In genomic region chr5:74367241-74367733, GRCh38 we compare ENCODE assay signal across 25 cellular contexts.
DNase-seq lines count a peak whose midpoint lies in the region; ATAC-seq and TF ChIP-seq lines count a peak whose summit lies in the region.
"Had no signal": no experiment of that assay in that cellular context is flagged by ENCODE, and none has a peak within 500 bp of the region (broad histone marks: within the 10 kb centered on the region; RNA-seq: fewer than 3 reads in every experiment).

No MANE protein-coding gene starts in this region.

- ATAC-seq in left cardiac atrium = peak; percentile 57 to 84
- ATAC-seq in activated CD4-positive, CD25-positive, alpha-beta regulatory T cell treated with anti-CD3 and anti-CD28 coated beads, Interleukin-2, amount 50 U/mL, for 24 hours = no peak
- ATAC-seq: activated T-cell treated with anti-CD3 and anti-CD28 coated beads, Interleukin-2, amount 50 U/mL, for 72 hours; K562; natural killer cell treated with Interleukin-12 subunit alpha and Interleukin-12 subunit beta and Interleukin-15 and Interleukin-18, amount 100 ng/mL, for 72 hours had no signal

- H3K4me1 Mint-ChIP-seq in nephron = peaks cover 58% of the 10 kb centered on the region

- H3K4me1 ChIP-seq in vagina = peaks cover 8% of the 10 kb centered on the region
- H3K4me1 ChIP-seq: adrenal gland, parathyroid adenoma had no signal

- H3K27ac Mint-ChIP-seq in nephron = peak overlapping the region; percentile 69 to 81 (median 74)
- H3K27ac Mint-ChIP-seq: activated naive CD4-positive, alpha-beta T cell treated with anti-CD3 and anti-CD28 coated beads for 36 hours; activated T-cell treated with anti-CD3 and anti-CD28 coated beads, Interleukin-2, amount 50 U/mL, for 72 hours; natural killer cell treated with Interleukin-12 subunit alpha and Interleukin-12 subunit beta and Interleukin-15 and Interleukin-18, amount 100 ng/mL, for 72 hours; stimulated activated naive CD8-positive, alpha-beta T cell treated with anti-CD3 and anti-CD28 coated beads, Interleukin-15, Interleukin-2, amounts not matched to agents 100 ng/mL and 50 ng/mL, for 24 hours had no signal

- TF ChIP-seq CTCF in nephron (IDR thresholded peaks at IDR 0.05; ENCODE audit: unreplicated experiment in 3 of 3) = no peak
- no peak for TF ChIP-seq CTCF in vagina (IDR thresholded peaks at IDR 0.05)

- no peaks in the 10 kb centered on the region for H3K9me3 ChIP-seq in vagina
- H3K9me3 ChIP-seq: adrenal gland had no signal

- intact Hi-C loops in left cardiac atrium (cut with DNase I) (loop anchor here in 1 of 2 donors (10.0 kb wide), 1 partner anchor 278 kb away; the partner anchor contains the start of gene ENC1), vagina (cut with DNase I) (no loop called here)

- peaks cover 3% of the 10 kb centered on the region for H3K27me3 Mint-ChIP-seq in nephron (ENCODE audit: low read depth)

- H3K4me3 ChIP-seq in vagina = no peak overlapping the region
- H3K4me3 ChIP-seq: adrenal gland; BLaER1 treated with 17β-estradiol and CSF1 and Interleukin-3, amounts not matched to agents 10 nM and 100 nM; K562; SK-N-MC; spleen had no signal

- DNase-seq in ecto neural progenitor cell (ENCODE audit: low spot score) (peak; percentile 34), left cardiac atrium (no peak), vagina (ENCODE audit: extremely low spot score in 2 of 2) (peak in 1 of 2 donors; percentile 85), AG08396 (ENCODE audit: low spot score) (no peak), NCI-H2081 treated with DMSO at 0.1 percent for 48 hours (lab: John Stamatoyannopoulos, UW) (no peak)
- DNase-seq: activated CD4-positive, alpha-beta T cell treated with anti-CD3 and anti-CD28 coated beads, Interleukin-2, amount 50 U/mL, for 4 hours; activated CD4-positive, CD25-positive, alpha-beta regulatory T cell; activated naive CD4-positive, alpha-beta T cell treated with anti-CD3 and anti-CD28 coated beads for 36 hours; activated T-cell treated with anti-CD3 and anti-CD28 coated beads, Interleukin-2, amount 50 U/mL, for 72 hours; adrenal gland; effector CD4-positive, alpha-beta T cell; NCI-H1048; NCI-H1694 treated with DMSO at 0.1 percent for 48 hours; NCI-H2171; RPMI8226; spleen; stimulated activated CD4-positive, alpha-beta T cell treated with anti-CD3 and anti-CD28 coated beads, Interleukin-2, amount 100 ng/mL, for 24 hours had no signal

- H3K36me3 Mint-ChIP-seq in nephron (ENCODE audit: low read depth) = no peaks in the 10 kb centered on the region
- H3K36me3 Mint-ChIP-seq: natural killer cell treated with Interleukin-12 subunit alpha and Interleukin-12 subunit beta and Interleukin-15 and Interleukin-18, amount 100 ng/mL, for 72 hours had no signal

- peak overlapping the region; percentile 28 for H3K27ac ChIP-seq in vagina
- H3K27ac ChIP-seq: adrenal gland; BLaER1 treated with 17β-estradiol and CSF1 and Interleukin-3, amounts not matched to agents 10 nM and 100 nM; parathyroid adenoma; SK-N-MC; spleen had no signal

- TF ChIP-seq POLR2A in vagina (IDR thresholded peaks at IDR 0.05) = no peak

- H3K27me3 ChIP-seq in vagina = no peaks in the 10 kb centered on the region
- H3K27me3 ChIP-seq: adrenal gland; BLaER1 treated with 17β-estradiol and CSF1 and Interleukin-3, amounts not matched to agents 10 nM and 100 nM; spleen had no signal

- H3K9me3 Mint-ChIP-seq in nephron = peaks cover 10% of the 10 kb centered on the region
- H3K9me3 Mint-ChIP-seq: activated naive CD4-positive, alpha-beta T cell treated with anti-CD3 and anti-CD28 coated beads for 36 hours; natural killer cell treated with Interleukin-12 subunit alpha and Interleukin-12 subunit beta and Interleukin-15 and Interleukin-18, amount 100 ng/mL, for 72 hours; stimulated activated naive CD8-positive, alpha-beta T cell treated with anti-CD3 and anti-CD28 coated beads, Interleukin-15, Interleukin-2, amounts not matched to agents 100 ng/mL and 50 ng/mL, for 24 hours had no signal

- no peaks in the 10 kb centered on the region for H3K36me3 ChIP-seq in vagina
- H3K36me3 ChIP-seq: adrenal gland; BLaER1 treated with 17β-estradiol and CSF1 and Interleukin-3, amounts not matched to agents 10 nM and 100 nM; spleen had no signal

- H3K4me3 Mint-ChIP-seq in nephron = no peak overlapping the region
- H3K4me3 Mint-ChIP-seq: activated naive CD4-positive, alpha-beta T cell treated with anti-CD3 and anti-CD28 coated beads for 36 hours; activated T-cell treated with anti-CD3 and anti-CD28 coated beads, Interleukin-2, amount 50 U/mL, for 72 hours; natural killer cell treated with Interleukin-12 subunit alpha and Interleukin-12 subunit beta and Interleukin-15 and Interleukin-18, amount 100 ng/mL, for 72 hours; stimulated activated naive CD8-positive, alpha-beta T cell treated with anti-CD3 and anti-CD28 coated beads, Interleukin-15, Interleukin-2, amounts not matched to agents 100 ng/mL and 50 ng/mL, for 24 hours had no signal

Comparison
In these comparisons a context has a peak if more than half of its experiments do, and no peak if none do; other contexts are left out.
1. ATAC-seq: peak in left cardiac atrium (2 of 2); none in activated CD4-positive, CD25-positive, alpha-beta regulatory T cell treated with anti-CD3 and anti-CD28 coated beads, Interleukin-2, amount 50 U/mL, for 24 hours (0 of 2).